In the genomic region with DNA sequence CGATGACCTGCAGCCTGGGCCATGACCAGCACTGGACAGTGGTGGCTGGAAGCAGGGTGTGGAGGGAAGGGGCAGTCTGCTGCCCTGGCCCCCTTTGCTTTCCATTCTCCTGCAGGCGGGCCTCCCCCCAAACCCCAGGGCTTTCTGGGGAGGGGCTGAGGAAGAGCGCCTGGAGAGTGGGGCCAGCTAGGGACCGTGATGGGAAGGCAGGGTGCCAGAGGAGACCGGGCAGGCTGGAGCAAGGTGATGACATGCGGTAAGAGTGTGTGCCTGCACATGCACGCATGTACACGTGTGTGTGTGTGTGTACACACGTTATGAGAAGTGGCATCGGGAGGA, we compare ENCODE assay signal across 1 cellular context.
TF ChIP-seq lines count a peak whose summit lies in the region.

No MANE protein-coding gene starts in this region.

TF ChIP-seq in H1, 55 proteins besides CTCF, POLR2A, EP300 and RAD21:
- TF ChIP-seq RFX5 (IDR thresholded peaks at IDR 0.05; ENCODE audit: borderline replicate concordance, low read depth, low read length): no peak
